ENCODE assay signal across 1 cellular context in genomic region chr10:62270020-62270419, GRCh38.
TF ChIP-seq lines count a peak whose summit lies in the region.

No MANE protein-coding gene starts in this region.

TF ChIP-seq in HEK293, 187 proteins besides CTCF, POLR2A, EP300 and RAD21 (continued from another document):
- no peak for TF ChIP-seq ZNF555 (tag by site-specific recombination; conservative IDR thresholded peaks at IDR 0.05)
- TF ChIP-seq, protein P1, sequence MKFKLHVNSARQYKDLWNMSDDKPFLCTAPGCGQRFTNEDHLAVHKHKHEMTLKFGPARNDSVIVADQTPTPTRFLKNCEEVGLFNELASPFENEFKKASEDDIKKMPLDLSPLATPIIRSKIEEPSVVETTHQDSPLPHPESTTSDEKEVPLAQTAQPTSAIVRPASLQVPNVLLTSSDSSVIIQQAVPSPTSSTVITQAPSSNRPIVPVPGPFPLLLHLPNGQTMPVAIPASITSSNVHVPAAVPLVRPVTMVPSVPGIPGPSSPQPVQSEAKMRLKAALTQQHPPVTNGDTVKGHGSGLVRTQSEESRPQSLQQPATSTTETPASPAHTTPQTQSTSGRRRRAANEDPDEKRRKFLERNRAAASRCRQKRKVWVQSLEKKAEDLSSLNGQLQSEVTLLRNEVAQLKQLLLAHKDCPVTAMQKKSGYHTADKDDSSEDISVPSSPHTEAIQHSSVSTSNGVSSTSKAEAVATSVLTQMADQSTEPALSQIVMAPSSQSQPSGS (tag by site-specific recombination; IDR thresholded peaks at IDR 0.05; ENCODE audit: low read depth), result no peak
- no peak for TF ChIP-seq ZXDB (tag by site-specific recombination; IDR thresholded peaks at IDR 0.05)
- no peak for TF ChIP-seq PRDM6 (tag by site-specific recombination; IDR thresholded peaks at IDR 0.05)
TF ChIP-seq in HEK293: peak in this region for 3.
